ENCODE assay signal across 15 cellular contexts in the genomic region with DNA sequence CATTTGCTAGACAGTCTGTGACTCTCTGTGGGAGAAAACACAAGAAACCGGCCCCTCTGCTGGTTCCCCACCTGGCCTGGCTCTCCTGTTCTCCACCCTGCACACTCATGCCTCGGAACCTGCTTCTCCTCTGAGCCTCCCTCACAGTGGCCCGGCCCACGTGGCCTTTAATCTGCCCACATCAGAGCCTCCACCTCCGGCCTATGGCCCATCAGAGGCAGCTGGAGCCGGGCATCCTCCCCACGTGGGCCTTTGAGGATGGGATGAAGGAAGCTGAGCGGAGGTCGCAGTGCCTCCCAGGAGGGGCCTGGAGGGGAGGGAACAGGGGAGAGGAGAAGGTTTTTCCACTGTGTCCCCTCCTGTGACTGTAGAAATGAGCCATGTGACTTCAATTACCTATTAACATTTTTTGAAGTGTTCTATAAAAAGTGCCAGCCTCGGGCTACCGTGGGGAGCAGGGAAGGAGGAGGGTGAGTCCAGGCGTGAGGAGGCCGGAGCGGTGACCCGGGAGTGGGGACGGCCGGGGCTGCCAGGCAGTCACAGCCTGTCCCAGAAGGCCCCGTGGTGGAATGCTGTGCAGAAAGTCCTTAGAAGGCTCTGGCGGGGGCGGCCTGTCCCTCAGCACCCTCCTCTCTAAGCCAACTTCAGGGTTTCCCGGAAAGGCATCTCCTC. TPM values are rescaled to one million over a fixed set of nuclear protein-coding genes. Genes with fewer than 3 reads are reported as not detected.
A peak's percentile ranks its signal among the peaks of the same experiment; 100 is the strongest.
DNase-seq lines count a peak whose midpoint lies in the region; ATAC-seq, FAIRE-seq and TF ChIP-seq lines count a peak whose summit lies in the region.
"Had no signal": no experiment of that assay in that cellular context is flagged by ENCODE, and none has a peak within 500 bp of the region (broad histone marks: within the 10 kb centered on the region; RNA-seq: fewer than 3 reads in every experiment).

No MANE protein-coding gene starts in this region.

- peaks cover 32 to 58% of the 10 kb centered on the region in 2 experiments for H3K4me1 ChIP-seq in HCT116 (ENCODE audit: control insufficient read depth in 1 of 2, insufficient read depth in 2 of 2, low read length in 2 of 2)
- peaks cover 12 to 30% of the 10 kb centered on the region in 2 experiments; a peak in 4 of 5 replicates for H3K4me1 ChIP-seq in K562 (replicated peaks in 1 of 2; ENCODE audit: control insufficient read depth in 2 of 2, insufficient read depth in 2 of 2, low read length in 2 of 2)
- H3K4me1 ChIP-seq in right lobe of liver, result peaks cover 0 to 8% (median 0%) of the 10 kb centered on the region in 4 donors
- peaks cover 5% of the 10 kb centered on the region for H3K4me1 ChIP-seq in suprapubic skin
- no peaks in the 10 kb centered on the region for H3K4me1 ChIP-seq in A673 (ENCODE audit: insufficient read depth, low read length, poor library complexity, severe bottlenecking)
- H3K4me1 ChIP-seq: foreskin keratinocyte had no signal

- peak overlapping the region; percentile 55 for H3K4me2 ChIP-seq in HCT116 (ENCODE audit: low read length)
- H3K4me2 ChIP-seq in K562 (ENCODE audit: insufficient read depth, low read length), result peak overlapping the region; percentile 6; the same call in 1 of the 2 replicates

- WGBS in K562 (ENCODE audit: insufficient coverage, low coverage, missing lambda C conversion rate), result 56% methylated on average over 18 of the region's 21 CpGs
- WGBS in right lobe of liver (ENCODE audit: insufficient coverage, low coverage, low lambda C conversion rate, missing lambda C conversion rate), result 79% methylated on average over 9 of the region's 21 CpGs
- WGBS in suprapubic skin, result 63% methylated on average over 21 of the region's 21 CpGs

- BruUV-seq in HCT116 (replicated peaks; lab: Mats Ljungman, UMichigan) (no TSS peak), K562 (replicated peaks; lab: Mats Ljungman, UMichigan) (no TSS peak), A673 (replicated peaks; lab: Mats Ljungman, UMichigan) (no TSS peak)

- no peak for TF ChIP-seq POLR2A in HCT116 (IDR thresholded peaks at IDR 0.05; ENCODE audit: borderline replicate concordance, extremely low read depth, insufficient read depth, insufficient read length)
- TF ChIP-seq POLR2A in K562 (conservative IDR thresholded peaks at IDR 0.05), result no peak
- TF ChIP-seq POLR2A in right lobe of liver (IDR thresholded peaks at IDR 0.05), result no peak
- no peak for TF ChIP-seq POLR2A in suprapubic skin (IDR thresholded peaks at IDR 0.05)

- DNase-seq in HCT116 (ENCODE audit: low read depth, low spot score) (no peak), K562 (ENCODE audit: extremely low read depth in 1 of 4, low spot score in 3 of 4) (peak; percentile 40 to 54 (median 48)), right lobe of liver (no peak), suprapubic skin (ENCODE audit: low spot score in 2 of 2) (no peak), NCI-H2227 (lab: John Stamatoyannopoulos, UW; ENCODE audit: unreplicated experiment) (no peak), NCI-H1436 treated with DMSO at 0.1 percent for 48 hours (lab: John Stamatoyannopoulos, UW) (no peak), A673 (ENCODE audit: low spot score) (no peak)
- no peak for DNase-seq in stimulated activated naive B cell treated with anti-CD40 and anti-IgM and Interleukin-4, amounts not matched to agents 10 μg/mL and 1 μg/mL and 100 μg/mL, for 72 hours
- DNase-seq: activated naive CD8-positive, alpha-beta T cell treated with anti-CD3 and anti-CD28 coated beads, Interleukin-2, amount 10 ng/mL, durations not matched to agents 7 days and 5 days; CD4-positive, CD25-positive, alpha-beta regulatory T cell; foreskin keratinocyte; NCI-H524; stimulated activated naive CD4-positive, alpha-beta T cell had no signal

- H3K4me1 Mint-ChIP-seq in stimulated activated naive B cell treated with anti-CD40 and anti-IgM and Interleukin-4, amounts not matched to agents 10 μg/mL and 1 μg/mL and 100 μg/mL, for 72 hours, result peaks cover 0 to 3% of the 10 kb centered on the region in 2 donors
- H3K4me1 Mint-ChIP-seq: CD4-positive, CD25-positive, alpha-beta regulatory T cell had no signal

- H3K9me3 ChIP-seq in HCT116 (ENCODE audit: control insufficient read depth in 1 of 2, insufficient read depth in 1 of 2, low read depth in 1 of 2, low read length in 2 of 2), result no peaks in the 10 kb centered on the region
- no peaks in the 10 kb centered on the region for H3K9me3 ChIP-seq in K562 (replicated peaks; ENCODE audit: control insufficient read depth, insufficient read depth, low read depth, low read length)
- no peaks in the 10 kb centered on the region for H3K9me3 ChIP-seq in right lobe of liver
- no peaks in the 10 kb centered on the region for H3K9me3 ChIP-seq in suprapubic skin
- H3K9me3 ChIP-seq in A673 (ENCODE audit: low read depth, low read length, poor library complexity, severe bottlenecking), result no peaks in the 10 kb centered on the region
- H3K9me3 ChIP-seq: neutrophil had no signal

- ATAC-seq in HCT116 (peak; percentile 78), K562 (peak; percentile 75), right lobe of liver (peak; percentile 25 to 67 (median 40))
- no peak for ATAC-seq in stimulated activated naive B cell treated with anti-CD40 and anti-IgM and Interleukin-4, amounts not matched to agents 10 μg/mL and 1 μg/mL and 100 μg/mL, for 72 hours (replicated peaks)
- ATAC-seq: foreskin keratinocyte had no signal

- no peak overlapping the region for H3K4me3 Mint-ChIP-seq in stimulated activated naive B cell treated with anti-CD40 and anti-IgM and Interleukin-4, amounts not matched to agents 10 μg/mL and 1 μg/mL and 100 μg/mL, for 72 hours
- H3K4me3 Mint-ChIP-seq: activated naive CD8-positive, alpha-beta T cell treated with anti-CD3 and anti-CD28 coated beads, Interleukin-2, amount 10 ng/mL, durations not matched to agents 7 days and 5 days; CD4-positive, CD25-positive, alpha-beta regulatory T cell had no signal

- in situ Hi-C loops in K562 (cut with MboI), result no loop called here

- H4K20me1 ChIP-seq in HCT116 (ENCODE audit: insufficient read depth), result no peaks in the 10 kb centered on the region
- H4K20me1 ChIP-seq in K562 (replicated peaks; ENCODE audit: control insufficient read depth, insufficient read depth, low read length), result no peaks in the 10 kb centered on the region

- H3K27me3 ChIP-seq in HCT116 (ENCODE audit: insufficient read depth, low read length) (no peaks in the 10 kb centered on the region), K562 (ENCODE audit: control insufficient read depth in 2 of 2, insufficient read depth in 2 of 2, low read length in 2 of 2) (no peaks in the 10 kb centered on the region), right lobe of liver (no peaks in the 10 kb centered on the region), suprapubic skin (no peaks in the 10 kb centered on the region), A673 (replicated peaks; ENCODE audit: insufficient read depth, low read depth, low read length, poor library complexity) (no peaks in the 10 kb centered on the region)
- H3K27me3 ChIP-seq: foreskin keratinocyte, neutrophil had no signal

- POLR2A ChIA-PET in HCT116 (lab: Charles Lee) (interaction anchor here (1.2 to 3.3 kb wide), 2 partner anchors 17 to 24 kb away, joined by 4 to 25 read pairs; partner anchors contain the start of gene SLC1A5), K562 (lab: Yijun Ruan, JAX) (interaction anchor here (1.3 to 4.3 kb wide), 2 partner anchors 9 to 27 kb away, joined by 3 to 31 read pairs; no protein-coding TSS in a partner anchor), A673 (lab: Charles Lee; ENCODE audit: low non-redundant PET) (interaction anchor here (0.6 kb wide), 1 partner anchor 1072 kb away, joined by 3 read pairs; no protein-coding TSS in a partner anchor)

- no peak overlapping the region for H3K27ac Mint-ChIP-seq in stimulated activated naive B cell treated with anti-CD40 and anti-IgM and Interleukin-4, amounts not matched to agents 10 μg/mL and 1 μg/mL and 100 μg/mL, for 72 hours
- H3K27ac Mint-ChIP-seq: activated naive CD8-positive, alpha-beta T cell treated with anti-CD3 and anti-CD28 coated beads, Interleukin-2, amount 10 ng/mL, durations not matched to agents 7 days and 5 days had no signal

- FAIRE-seq in K562 (lab: Jason Lieb, UNC), result no peak
- FAIRE-seq: G401.6 had no signal

- TF ChIP-seq EP300 in K562 (IDR thresholded peaks at IDR 0.05; ENCODE audit: low read length) (no peak), suprapubic skin (IDR thresholded peaks at IDR 0.05) (no peak)

- TF ChIP-seq CTCF in HCT116 (IDR thresholded peaks at IDR 0.05 in 2 of 3, conservative IDR thresholded peaks at IDR 0.05 in 1 of 3; ENCODE audit: borderline replicate concordance in 1 of 3, insufficient read depth in 1 of 3, low read depth in 2 of 3, low read length in 2 of 3), result no peak
- no peak for TF ChIP-seq CTCF in K562 (IDR thresholded peaks at IDR 0.05 in 2 of 3, conservative IDR thresholded peaks at IDR 0.05 in 1 of 3; ENCODE audit: insufficient read depth in 2 of 3, low read depth in 1 of 3, low read length in 3 of 3)
- no peak for TF ChIP-seq CTCF in right lobe of liver (IDR thresholded peaks at IDR 0.05)
- no peak for TF ChIP-seq CTCF in suprapubic skin (IDR thresholded peaks at IDR 0.05)
- TF ChIP-seq CTCF in A673 (conservative IDR thresholded peaks at IDR 0.05; ENCODE audit: low read depth, low read length), result no peak

- TF ChIP-seq RAD21 in HCT116 (IDR thresholded peaks at IDR 0.05; ENCODE audit: low read depth) (no peak), K562 (CRISPR knock-in tag; conservative IDR thresholded peaks at IDR 0.05 in 1 of 2, IDR thresholded peaks at IDR 0.05 in 1 of 2) (no peak)

- H3K27me3 Mint-ChIP-seq in stimulated activated naive B cell treated with anti-CD40 and anti-IgM and Interleukin-4, amounts not matched to agents 10 μg/mL and 1 μg/mL and 100 μg/mL, for 72 hours, result no peaks in the 10 kb centered on the region
- H3K27me3 Mint-ChIP-seq: activated naive CD8-positive, alpha-beta T cell treated with anti-CD3 and anti-CD28 coated beads, Interleukin-2, amount 10 ng/mL, durations not matched to agents 7 days and 5 days; CD4-positive, CD25-positive, alpha-beta regulatory T cell had no signal

- H3K27ac ChIP-seq in HCT116 (ENCODE audit: low read depth, low read length) (peak overlapping the region; percentile 22; the same call in 1 of the 2 replicates), K562 (ENCODE audit: extremely low read depth, low read depth, low read length) (peak overlapping the region; percentile 21; the same call in 1 of the 3 replicates), right lobe of liver (peak overlapping the region in 1 of 3 donors; percentile 13), suprapubic skin (peak overlapping the region; percentile 33), A673 (ENCODE audit: low read depth, low read length, poor library complexity, severe bottlenecking) (no peak overlapping the region)
- H3K27ac ChIP-seq: foreskin keratinocyte, neutrophil had no signal

- no peak overlapping the region for H3K4me3 ChIP-seq in HCT116 (replicated peaks in 1 of 2; ENCODE audit: low read depth in 1 of 2, low read length in 2 of 2)
- H3K4me3 ChIP-seq in K562, result no peak overlapping the region
- H3K4me3 ChIP-seq in right lobe of liver, result no peak overlapping the region
- H3K4me3 ChIP-seq in suprapubic skin, result no peak overlapping the region
- H3K4me3 ChIP-seq in A673 (ENCODE audit: low read depth, low read length, poor library complexity, severe bottlenecking), result no peak overlapping the region

- no peaks in the 10 kb centered on the region for H3K36me3 ChIP-seq in HCT116 (ENCODE audit: control insufficient read depth in 1 of 2, insufficient read depth in 2 of 2, low read length in 2 of 2)
- H3K36me3 ChIP-seq in K562 (ENCODE audit: control insufficient read depth, insufficient read depth, low read length), result no peaks in the 10 kb centered on the region
- H3K36me3 ChIP-seq in right lobe of liver, result no peaks in the 10 kb centered on the region
- no peaks in the 10 kb centered on the region for H3K36me3 ChIP-seq in suprapubic skin
- H3K36me3 ChIP-seq in A673 (ENCODE audit: insufficient read depth, low read length, poor library complexity, severe bottlenecking), result no peaks in the 10 kb centered on the region
- H3K36me3 ChIP-seq: neutrophil had no signal

- no peaks in the 10 kb centered on the region for H3K9me1 ChIP-seq in K562 (ENCODE audit: control insufficient read depth, insufficient read depth, low read length)

- H3K36me3 Mint-ChIP-seq in stimulated activated naive B cell treated with anti-CD40 and anti-IgM and Interleukin-4, amounts not matched to agents 10 μg/mL and 1 μg/mL and 100 μg/mL, for 72 hours, result no peaks in the 10 kb centered on the region
- H3K36me3 Mint-ChIP-seq: activated naive CD8-positive, alpha-beta T cell treated with anti-CD3 and anti-CD28 coated beads, Interleukin-2, amount 10 ng/mL, durations not matched to agents 7 days and 5 days; CD4-positive, CD25-positive, alpha-beta regulatory T cell had no signal

- intact Hi-C loops in HCT116 (cut with micrococcal nuclease) (no loop called here), K562 (cut with micrococcal nuclease) (no loop called here), right lobe of liver (cut with DNase I) (no loop called here), A673 (cut with micrococcal nuclease; ENCODE audit: unreplicated experiment) (no loop called here)

- no peaks in the 10 kb centered on the region for H3K79me2 ChIP-seq in HCT116 (ENCODE audit: insufficient read depth, low read length)
- no peaks in the 10 kb centered on the region for H3K79me2 ChIP-seq in K562 (ENCODE audit: control insufficient read depth, insufficient read depth, low read length)

- no peaks in the 10 kb centered on the region for H3K9me2 ChIP-seq in HCT116 (ENCODE audit: insufficient read depth)

- H2AFZ ChIP-seq in HCT116 (ENCODE audit: low read depth, low read length, poor library complexity, severe bottlenecking) (peak overlapping the region; percentile 96), K562 (ENCODE audit: low read depth, low read length) (peak overlapping the region; percentile 80)

- H3K9me3 Mint-ChIP-seq in stimulated activated naive B cell treated with anti-CD40 and anti-IgM and Interleukin-4, amounts not matched to agents 10 μg/mL and 1 μg/mL and 100 μg/mL, for 72 hours, result no peaks in the 10 kb centered on the region
- H3K9me3 Mint-ChIP-seq: activated naive CD8-positive, alpha-beta T cell treated with anti-CD3 and anti-CD28 coated beads, Interleukin-2, amount 10 ng/mL, durations not matched to agents 7 days and 5 days; CD4-positive, CD25-positive, alpha-beta regulatory T cell had no signal

- H3K9ac ChIP-seq in HCT116 (ENCODE audit: low read length) (peak overlapping the region; percentile 35; the same call in 1 of the 2 replicates), K562 (ENCODE audit: insufficient read depth in 1 of 2, low read depth in 2 of 2, low read length in 2 of 2) (peak overlapping the region in 1 of 2 experiments; percentile 72; a peak in 2 of 4 replicates)

- CTCF ChIA-PET in HCT116 (lab: Charles Lee), result no interaction called here
- CTCF ChIA-PET in K562 (lab: Yijun Ruan, JAX; ENCODE audit: low intra/inter-chr PET ratio), result no interaction called here
- CTCF ChIA-PET in A673 (lab: Charles Lee), result interaction anchor here (0.7 kb wide), 1 partner anchor 16 kb away, joined by 3 read pairs; no protein-coding TSS in a partner anchor

- RAD21 ChIA-PET in HCT116 (lab: Charles Lee; ENCODE audit: low non-redundant PET in 1 of 2, low total read pairs in 2 of 2, uncharacterized antibody in 2 of 2, unreplicated experiment in 2 of 2), result no interaction called here

RNA-seq across cellular contexts. Expression of gene SLC1A5, which starts 24.6 kb away (rescaled TPM):
- total RNA-seq in HCT116 (2021; ENCODE audit: unreplicated experiment), result 284 TPM
- polyA plus RNA-seq in HCT116 (2012), result 346 and 361 TPM in 2 replicates
- 143 and 394 TPM in 2 replicates for total RNA-seq in K562 (2011; cell fraction: chromatin; rRNA removed; ENCODE audit: low replicate concordance)
- total RNA-seq in K562 (2011; cell fraction: nucleolus; rRNA removed), result 510 and 601 TPM in 2 replicates
- 377 and 409 TPM in 2 replicates for total RNA-seq in K562 (2011; cell fraction: nucleoplasm; rRNA removed)
- total RNA-seq in K562 (2014; rRNA removed), result 257 and 266 TPM in 2 replicates
- 77.5 and 94.9 TPM in 2 replicates for total RNA-seq in K562 (2014; rRNA removed; fragmentation: Illumina TruSeq; extraction: Trizol)
- total RNA-seq in K562 (2015; rRNA removed; fragmentation: Illumina TruSeq; extraction: Trizol), result 113 and 122 TPM in 2 replicates
- 398 and 417 TPM in 2 replicates for total RNA-seq in K562 (2021)
- polyA plus RNA-seq in K562 (2011; rRNA removed), result 134 and 227 TPM in 2 replicates
- polyA plus RNA-seq in K562 (2011; cell fraction: cytosol; rRNA removed), result 233 and 332 TPM in 2 replicates
- 141 and 179 TPM in 2 replicates for polyA plus RNA-seq in K562 (2011; cell fraction: nucleus; rRNA removed)
- polyA plus RNA-seq in K562 (2012), result 221 and 421 TPM in 2 replicates
- 250 and 336 TPM in 2 replicates for polyA plus RNA-seq in K562 (2014; fragmentation: Illumina TruSeq; extraction: Trizol)
- polyA plus RNA-seq in K562 (2014; fragmentation: Nextera tagmentation; extraction: Ambion mirVana), result 10 to 100 TPM; 31.2 to 42.0 TPM
- 169 and 256 TPM in 2 replicates for polyA plus RNA-seq in K562 (2014; rRNA removed)
- polyA minus RNA-seq in K562 (2011; rRNA and poly(A)+ RNA removed), result 150 and 164 TPM in 2 replicates
- 145 and 162 TPM in 2 replicates for polyA minus RNA-seq in K562 (2011; cell fraction: cytosol; rRNA and poly(A)+ RNA removed)
- polyA minus RNA-seq in K562 (2011; cell fraction: nucleus; rRNA and poly(A)+ RNA removed), result 58.6 and 64.8 TPM in 2 replicates
- 1 to 10 TPM; 1.8 to 8.0 (median 4.4) TPM for total RNA-seq in right lobe of liver
- total RNA-seq in suprapubic skin, result 100 to 1,000 TPM in 3 of 4 donors, 10 to 100 TPM in 1; 79.4 to 191 (median 131) TPM
- 283 and 295 TPM in 2 replicates for total RNA-seq in A673 (2021)

RNA-seq across cellular contexts. Expression of gene AP2S1, which starts 37.6 kb away (rescaled TPM):
- total RNA-seq in HCT116 (2021; ENCODE audit: unreplicated experiment) (296 TPM), K562 (2014; rRNA removed) (294 and 338 TPM in 2 replicates), K562 (2014; rRNA removed; fragmentation: Illumina TruSeq; extraction: Trizol) (95.3 and 97.5 TPM in 2 replicates), K562 (2015; rRNA removed; fragmentation: Illumina TruSeq; extraction: Trizol) (131 and 143 TPM in 2 replicates), K562 (2021) (254 and 263 TPM in 2 replicates), right lobe of liver (10 to 100 TPM; 67.2 to 82.6 (median 73.6) TPM), suprapubic skin (10 to 100 TPM; 50.6 to 93.3 (median 75.0) TPM), A673 (2021) (226 and 241 TPM in 2 replicates)
- polyA plus RNA-seq in HCT116 (2012), result 311 and 325 TPM in 2 replicates
- 19.6 and 27.0 TPM in 2 replicates for total RNA-seq in K562 (2011; cell fraction: chromatin; rRNA removed; ENCODE audit: low replicate concordance)
- 40.3 and 42.5 TPM in 2 replicates for total RNA-seq in K562 (2011; cell fraction: nucleolus; rRNA removed)
- 31.1 and 45.0 TPM in 2 replicates for total RNA-seq in K562 (2011; cell fraction: nucleoplasm; rRNA removed)
- polyA plus RNA-seq in K562 (2011; rRNA removed) (136 and 171 TPM in 2 replicates), K562 (2014; fragmentation: Illumina TruSeq; extraction: Trizol) (118 and 172 TPM in 2 replicates), K562 (2014; fragmentation: Nextera tagmentation; extraction: Ambion mirVana) (10 to 100 TPM; 32.4 to 72.0 TPM), K562 (2014; rRNA removed) (196 and 212 TPM in 2 replicates)
- polyA plus RNA-seq in K562 (2011; cell fraction: cytosol; rRNA removed), result 201 and 310 TPM in 2 replicates
- polyA plus RNA-seq in K562 (2011; cell fraction: nucleus; rRNA removed), result 91.4 and 98.6 TPM in 2 replicates
- polyA plus RNA-seq in K562 (2012), result 190 and 267 TPM in 2 replicates
- 57.4 and 64.7 TPM in 2 replicates for polyA minus RNA-seq in K562 (2011; rRNA and poly(A)+ RNA removed)
- 73.8 and 86.9 TPM in 2 replicates for polyA minus RNA-seq in K562 (2011; cell fraction: cytosol; rRNA and poly(A)+ RNA removed)
- polyA minus RNA-seq in K562 (2011; cell fraction: nucleus; rRNA and poly(A)+ RNA removed), result 14.7 and 22.1 TPM in 2 replicates

RNA-seq across cellular contexts. Expression of gene ARHGAP35, which starts 47.8 kb away (rescaled TPM):
- total RNA-seq in HCT116 (2021; ENCODE audit: unreplicated experiment) (47.6 TPM), K562 (2014; rRNA removed) (10.2 and 13.8 TPM in 2 replicates), K562 (2014; rRNA removed; fragmentation: Illumina TruSeq; extraction: Trizol) (13.9 TPM in 2 replicates), K562 (2015; rRNA removed; fragmentation: Illumina TruSeq; extraction: Trizol) (16.0 and 16.2 TPM in 2 replicates), K562 (2021) (24.5 and 26.4 TPM in 2 replicates), right lobe of liver (10 to 100 TPM; 33.5 to 54.4 (median 47.8) TPM), suprapubic skin (10 to 100 TPM; 33.9 to 54.2 (median 46.5) TPM), A673 (2021) (76.5 and 76.7 TPM in 2 replicates)
- 29.0 and 30.2 TPM in 2 replicates for polyA plus RNA-seq in HCT116 (2012)
- 56.5 and 65.8 TPM in 2 replicates for total RNA-seq in K562 (2011; cell fraction: chromatin; rRNA removed; ENCODE audit: low replicate concordance)
- total RNA-seq in K562 (2011; cell fraction: nucleolus; rRNA removed), result 33.2 and 33.8 TPM in 2 replicates
- total RNA-seq in K562 (2011; cell fraction: nucleoplasm; rRNA removed), result 42.5 and 45.8 TPM in 2 replicates
- polyA plus RNA-seq in K562 (2011; rRNA removed) (9.8 and 10.2 TPM in 2 replicates), K562 (2014; fragmentation: Illumina TruSeq; extraction: Trizol) (15.7 and 18.6 TPM in 2 replicates), K562 (2014; fragmentation: Nextera tagmentation; extraction: Ambion mirVana) (1 to 10 TPM in 1 of 2 experiments, under 1 TPM in 1; 0.27 to 1.1 TPM), K562 (2014; rRNA removed) (7.6 and 9.4 TPM in 2 replicates)
- polyA plus RNA-seq in K562 (2011; cell fraction: cytosol; rRNA removed), result 7.1 and 11.1 TPM in 2 replicates
- polyA plus RNA-seq in K562 (2011; cell fraction: nucleus; rRNA removed), result 10.6 and 12.9 TPM in 2 replicates
- 16.8 and 21.4 TPM in 2 replicates for polyA plus RNA-seq in K562 (2012)
- polyA minus RNA-seq in K562 (2011; rRNA and poly(A)+ RNA removed), result 26.2 and 28.7 TPM in 2 replicates
- 16.0 and 16.7 TPM in 2 replicates for polyA minus RNA-seq in K562 (2011; cell fraction: cytosol; rRNA and poly(A)+ RNA removed)
- polyA minus RNA-seq in K562 (2011; cell fraction: nucleus; rRNA and poly(A)+ RNA removed), result 16.4 and 22.9 TPM in 2 replicates

Comparison
In these comparisons a context has a peak if more than half of its experiments do, and no peak if none do; other contexts are left out.
1. ATAC-seq: peak in HCT116 (single experiment), K562 (single experiment) and right lobe of liver (4 of 4); none in stimulated activated naive B cell treated with anti-CD40 and anti-IgM and Interleukin-4, amounts not matched to agents 10 μg/mL and 1 μg/mL and 100 μg/mL, for 72 hours (0 of 2).
2. DNase-seq: peak in K562 (4 of 4); none in HCT116 (single experiment), right lobe of liver (0 of 3), suprapubic skin (0 of 2), stimulated activated naive B cell treated with anti-CD40 and anti-IgM and Interleukin-4, amounts not matched to agents 10 μg/mL and 1 μg/mL and 100 μg/mL, for 72 hours (single experiment), NCI-H2227 (single experiment), NCI-H1436 treated with DMSO at 0.1 percent for 48 hours (single experiment) and A673 (single experiment).
3. RNA of gene SLC1A5, which starts 24.6 kb away (total RNA-seq): 283 to 295 TPM in A673, 284 TPM in HCT116 (single experiment), 77.5 to 601 TPM in K562 and 79.4 to 191 TPM in suprapubic skin; 1.8 to 8.0 TPM in right lobe of liver; every median in the first group is over 4 times any median in the second.
4. Of the 22 proteins assayed by ChIP-seq in both K562 and HCT116: peak only in K562: EGR1 and FOSL1; only in HCT116: TCF7L2; in both: MAX and ZFX; in neither: 17.